34 cellular contexts compared by ENCODE assay signal in genomic region chr13:97858161-97858560, GRCh38.
"Had no signal": no experiment of that assay in that cellular context is flagged by ENCODE, and none has a peak within 500 bp of the region (broad histone marks: within the 10 kb centered on the region; RNA-seq: fewer than 3 reads in every experiment).

No MANE protein-coding gene starts in this region.

- H3K4me3 ChIP-seq: coronary artery, dorsolateral prefrontal cortex, esophagus squamous epithelium, gastrocnemius medialis, heart left ventricle had no signal

- H3K4me3 Mint-ChIP-seq: activated B cell treated with CpG ODN at 0.5 μM for 24 hours; activated CD4-positive, alpha-beta memory T cell treated with anti-CD3 and anti-CD28 coated beads, Interleukin-2, amount 10 ng/mL, durations not matched to agents 7 days and 5 days; activated CD4-positive, alpha-beta T cell treated with anti-CD3 and anti-CD28 coated beads for 36 hours; activated CD4-positive, alpha-beta T cell treated with anti-CD3 and anti-CD28 coated beads, Interleukin-2, amount 10 ng/mL, durations not matched to agents 7 days and 5 days; activated naive CD8-positive, alpha-beta T cell; activated T-cell treated with anti-CD3 and anti-CD28 coated beads, Interleukin-2, amount 50 U/mL, for 4 hours; activated T-helper 17 cell treated with anti-CD3 and anti-CD28 coated beads, Interleukin-2, amount 50 U/mL, for 72 hours; central memory CD8-positive, alpha-beta T cell; dendritic cell treated with granulocyte-macrophage colony-stimulating factor and Interleukin-4, amounts not matched to agents 40 ng/mL and 50 ng/mL, for 4 days; endodermal cell; T-helper 17 cell; T-helper 2 cell treated with Interferon-gamma antibody and Interleukin-4, amounts not matched to agents 5 μg/mL and 100 μg/mL, for 36 hours had no signal

- ATAC-seq: activated CD4-positive, alpha-beta T cell treated with anti-CD3 and anti-CD28 coated beads for 36 hours; activated CD4-positive, CD25-positive, alpha-beta regulatory T cell treated with anti-CD3 and anti-CD28 coated beads, Interleukin-2, amount 50 U/mL, for 24 hours; activated T-cell treated with anti-CD3 and anti-CD28 coated beads, Interleukin-2, amount 50 U/mL, for 4 hours; activated T-helper 17 cell treated with anti-CD3 and anti-CD28 coated beads, Interleukin-2, amount 50 U/mL, for 72 hours; foreskin keratinocyte; gastrocnemius medialis; heart left ventricle; T-helper 17 cell had no signal

- H3K36me3 ChIP-seq: brain microvascular endothelial cell, esophagus squamous epithelium, gastrocnemius medialis, heart left ventricle, WERI-Rb-1 had no signal

- H3K4me1 ChIP-seq: foreskin keratinocyte had no signal

- H3K27me3 Mint-ChIP-seq: central memory CD8-positive, alpha-beta T cell had no signal

- H3K9me3 Mint-ChIP-seq: activated CD4-positive, alpha-beta memory T cell treated with anti-CD3 and anti-CD28 coated beads, Interleukin-2, amount 10 ng/mL, durations not matched to agents 7 days and 5 days; activated CD4-positive, alpha-beta T cell treated with anti-CD3 and anti-CD28 coated beads, Interleukin-2, amount 10 ng/mL, durations not matched to agents 7 days and 5 days; activated T-cell treated with anti-CD3 and anti-CD28 coated beads, Interleukin-2, amount 50 U/mL, for 4 hours; activated T-helper 17 cell treated with anti-CD3 and anti-CD28 coated beads, Interleukin-2, amount 50 U/mL, for 72 hours; T-helper 2 cell treated with Interferon-gamma antibody and Interleukin-4, amounts not matched to agents 5 μg/mL and 100 μg/mL, for 36 hours had no signal

- H3K27me3 ChIP-seq: brain microvascular endothelial cell, esophagus squamous epithelium, foreskin keratinocyte, gastrocnemius medialis, heart left ventricle had no signal

- H3K27ac Mint-ChIP-seq: activated B cell treated with CpG ODN at 0.5 μM for 24 hours; activated CD4-positive, alpha-beta memory T cell treated with anti-CD3 and anti-CD28 coated beads, Interleukin-2, amount 10 ng/mL, durations not matched to agents 7 days and 5 days; activated CD4-positive, alpha-beta T cell treated with anti-CD3 and anti-CD28 coated beads for 36 hours; activated CD4-positive, alpha-beta T cell treated with anti-CD3 and anti-CD28 coated beads, Interleukin-2, amount 10 ng/mL, durations not matched to agents 7 days and 5 days; activated naive CD8-positive, alpha-beta T cell; activated T-helper 17 cell treated with anti-CD3 and anti-CD28 coated beads, Interleukin-2, amount 50 U/mL, for 72 hours; dendritic cell treated with granulocyte-macrophage colony-stimulating factor and Interleukin-4, amounts not matched to agents 40 ng/mL and 50 ng/mL, for 4 days; endodermal cell; T-helper 17 cell; T-helper 2 cell treated with Interferon-gamma antibody and Interleukin-4, amounts not matched to agents 5 μg/mL and 100 μg/mL, for 36 hours had no signal

- H3K27ac ChIP-seq: brain microvascular endothelial cell, coronary artery, dorsolateral prefrontal cortex, esophagus squamous epithelium, foreskin keratinocyte, gastrocnemius medialis, heart left ventricle, WERI-Rb-1 had no signal

- H3K36me3 Mint-ChIP-seq: activated naive CD8-positive, alpha-beta T cell had no signal

- DNase-seq: activated B cell treated with CpG ODN at 0.5 μM for 24 hours; activated CD4-positive, alpha-beta memory T cell treated with anti-CD3 and anti-CD28 coated beads, Interleukin-2, amount 10 ng/mL, durations not matched to agents 7 days and 5 days; activated CD4-positive, alpha-beta T cell treated with anti-CD3 and anti-CD28 coated beads for 36 hours; activated CD4-positive, alpha-beta T cell treated with anti-CD3 and anti-CD28 coated beads, Interleukin-2, amount 10 ng/mL, durations not matched to agents 7 days and 5 days; activated CD4-positive, alpha-beta T cell treated with anti-CD3 and anti-CD28 coated beads, Interleukin-2, amount 50 U/mL, for 4 hours; activated CD8-positive, alpha-beta memory T cell treated with anti-CD3 and anti-CD28 coated beads for 24 hours; activated effector memory CD4-positive, alpha-beta T cell treated with Interleukin-2 at 50 U/mL for 16 hours; activated gamma-delta T cell treated with Interleukin-2 at 50 U/mL for 16 hours; activated naive CD4-positive, alpha-beta T cell treated with anti-CD3 and anti-CD28 coated beads, Interleukin-2, amount 50 U/mL, for 16 hours; activated naive CD4-positive, alpha-beta T cell treated with Interleukin-2 at 50 U/mL for 16 hours; activated T-cell treated with anti-CD3 and anti-CD28 coated beads, Interleukin-2, amount 50 U/mL, for 4 hours; amniotic stem cell; anterior cingulate cortex; brain microvascular endothelial cell; dorsolateral prefrontal cortex; effector memory CD4-positive, alpha-beta T cell; endodermal cell; erythroblast; esophagus squamous epithelium; foreskin keratinocyte; gastrocnemius medialis; glutamatergic neuron; heart left ventricle; hypothalamus; T-helper 17 cell; T1000; WERI-Rb-1 had no signal

- H3K4me1 Mint-ChIP-seq: activated CD4-positive, alpha-beta memory T cell treated with anti-CD3 and anti-CD28 coated beads, Interleukin-2, amount 10 ng/mL, durations not matched to agents 7 days and 5 days; activated CD4-positive, alpha-beta T cell treated with anti-CD3 and anti-CD28 coated beads for 36 hours; activated CD4-positive, alpha-beta T cell treated with anti-CD3 and anti-CD28 coated beads, Interleukin-2, amount 10 ng/mL, durations not matched to agents 7 days and 5 days; activated T-helper 17 cell treated with anti-CD3 and anti-CD28 coated beads, Interleukin-2, amount 50 U/mL, for 72 hours; central memory CD8-positive, alpha-beta T cell had no signal

- H3K9me3 ChIP-seq: esophagus squamous epithelium, gastrocnemius medialis, heart left ventricle had no signal
